Comparison of ENCODE assay signal across 9 cellular contexts in genomic region chr1:207883104-207883651, GRCh38. TPM values are rescaled to one million over a fixed set of nuclear protein-coding genes. Genes with fewer than 3 reads are reported as not detected.
DNase-seq lines count a peak whose midpoint lies in the region; ATAC-seq and TF ChIP-seq lines count a peak whose summit lies in the region.
"Had no signal": no experiment of that assay in that cellular context is flagged by ENCODE, and none has a peak within 500 bp of the region (broad histone marks: within the 10 kb centered on the region; RNA-seq: fewer than 3 reads in every experiment).

No MANE protein-coding gene starts in this region.

- no peaks in the 10 kb centered on the region for H3K36me3 ChIP-seq in adrenal gland (replicated peaks in 1 of 2)

- peak overlapping the region; percentile 97 for H3K27ac Mint-ChIP-seq in activated CD4-positive, alpha-beta T cell treated with anti-CD3 and anti-CD28 coated beads for 36 hours
- peak overlapping the region; percentile 97 for H3K27ac Mint-ChIP-seq in activated CD4-positive, alpha-beta memory T cell treated with anti-CD3 and anti-CD28 coated beads, Interleukin-2, amount 10 ng/mL, durations not matched to agents 7 days and 5 days
- peak overlapping the region; percentile 94 for H3K27ac Mint-ChIP-seq in stimulated activated naive CD8-positive, alpha-beta T cell treated with anti-CD3 and anti-CD28 coated beads, Interleukin-15, Interleukin-2, amounts not matched to agents 100 ng/mL and 50 ng/mL, for 24 hours

- peak overlapping the region in 2 of 5 donors; percentile 19 to 24 for H3K27ac ChIP-seq in adrenal gland

- DNase-seq in activated CD4-positive, alpha-beta T cell treated with anti-CD3 and anti-CD28 coated beads for 36 hours, result no peak
- no peak for DNase-seq in activated CD4-positive, alpha-beta T cell treated with anti-CD3 and anti-CD28 coated beads for 4 hours
- DNase-seq in activated CD4-positive, alpha-beta memory T cell treated with anti-CD3 and anti-CD28 coated beads, Interleukin-2, amount 10 ng/mL, durations not matched to agents 7 days and 5 days, result no peak
- DNase-seq in ecto neural progenitor cell (ENCODE audit: low spot score) (no peak), adrenal gland (no peak)
- DNase-seq in stimulated activated CD4-positive, alpha-beta T cell treated with anti-CD3 and anti-CD28 coated beads, Interleukin-2, amount 100 ng/mL, for 48 hours, result no peak

- H3K27me3 ChIP-seq in adrenal gland, result no peaks in the 10 kb centered on the region

- peaks cover 6 to 15% of the 10 kb centered on the region in 2 donors for H3K4me1 ChIP-seq in adrenal gland (replicated peaks in 1 of 2)

- no peaks in the 10 kb centered on the region for H3K9me3 ChIP-seq in adrenal gland (replicated peaks in 1 of 3)

- POLR2A ChIA-PET in activated CD4-positive, alpha-beta T cell treated with anti-CD3 and anti-CD28 coated beads for 36 hours (lab: Charles Lee), result interaction anchor here (1.6 kb wide), 1 partner anchor 57 kb away, joined by 4 read pairs; no protein-coding TSS in a partner anchor
- POLR2A ChIA-PET in activated CD4-positive, alpha-beta memory T cell treated with anti-CD3 and anti-CD28 coated beads, Interleukin-2, amount 10 ng/mL, durations not matched to agents 7 days and 5 days (lab: Charles Lee), result interaction anchor here (0.6 to 5.7 kb wide), 13 partner anchors 12 to 164 kb away, joined by 4 to 163 read pairs (median 6); no protein-coding TSS in a partner anchor

- WGBS in adrenal gland, 4 donors, result 45 to 59% (median 54%) methylated on average over 5 of the region's 5 CpGs

- peak; percentile 73 for ATAC-seq in activated CD4-positive, alpha-beta T cell treated with anti-CD3 and anti-CD28 coated beads for 36 hours
- ATAC-seq in HG02870 (IDR thresholded peaks at IDR 0.05; ENCODE audit: unreplicated experiment), result peak; percentile 67

- no peak for TF ChIP-seq POLR2A in adrenal gland (IDR thresholded peaks at IDR 0.05)

- peak overlapping the region in 1 of 4 donors; percentile 13 for H3K4me3 ChIP-seq in adrenal gland

- peaks cover 43% of the 10 kb centered on the region for H3K4me1 Mint-ChIP-seq in activated CD4-positive, alpha-beta T cell treated with anti-CD3 and anti-CD28 coated beads for 36 hours
- peaks cover 49% of the 10 kb centered on the region for H3K4me1 Mint-ChIP-seq in activated CD4-positive, alpha-beta memory T cell treated with anti-CD3 and anti-CD28 coated beads, Interleukin-2, amount 10 ng/mL, durations not matched to agents 7 days and 5 days
- H3K4me1 Mint-ChIP-seq in stimulated activated naive CD8-positive, alpha-beta T cell treated with anti-CD3 and anti-CD28 coated beads, Interleukin-15, Interleukin-2, amounts not matched to agents 100 ng/mL and 50 ng/mL, for 24 hours (ENCODE audit: low read depth), result peaks cover 43% of the 10 kb centered on the region

- CTCF ChIA-PET in activated CD4-positive, alpha-beta T cell treated with anti-CD3 and anti-CD28 coated beads for 36 hours (lab: Charles Lee), result interaction anchor here (1.2 to 9.2 kb wide), 10 partner anchors 10 to 115 kb away, joined by 4 to 179 read pairs (median 22); no protein-coding TSS in a partner anchor
- CTCF ChIA-PET in activated CD4-positive, alpha-beta memory T cell treated with anti-CD3 and anti-CD28 coated beads, Interleukin-2, amount 10 ng/mL, durations not matched to agents 7 days and 5 days (lab: Charles Lee), result interaction anchor here (1.5 to 10.0 kb wide), 8 partner anchors 12 to 117 kb away, joined by 5 to 423 read pairs (median 40); no protein-coding TSS in a partner anchor

- intact Hi-C loops in activated CD4-positive, alpha-beta T cell treated with anti-CD3 and anti-CD28 coated beads for 36 hours (cut with DNase I, micrococcal nuclease), result loop anchor here (1.0 to 5.0 kb wide), 5 partner anchors 14 to 131 kb away; partner anchors contain the start of gene CD46 (in 1 of the 2)
- intact Hi-C loops in adrenal gland (cut with DNase I), result no loop called here

- peaks cover 2% of the 10 kb centered on the region for H3K27me3 Mint-ChIP-seq in activated CD4-positive, alpha-beta T cell treated with anti-CD3 and anti-CD28 coated beads for 36 hours
- no peaks in the 10 kb centered on the region for H3K27me3 Mint-ChIP-seq in activated CD4-positive, alpha-beta memory T cell treated with anti-CD3 and anti-CD28 coated beads, Interleukin-2, amount 10 ng/mL, durations not matched to agents 7 days and 5 days
- H3K27me3 Mint-ChIP-seq in stimulated activated naive CD8-positive, alpha-beta T cell treated with anti-CD3 and anti-CD28 coated beads, Interleukin-15, Interleukin-2, amounts not matched to agents 100 ng/mL and 50 ng/mL, for 24 hours, result no peaks in the 10 kb centered on the region

- H3K4me3 Mint-ChIP-seq in activated CD4-positive, alpha-beta T cell treated with anti-CD3 and anti-CD28 coated beads for 36 hours, result peak overlapping the region; percentile 73
- H3K4me3 Mint-ChIP-seq in activated CD4-positive, alpha-beta memory T cell treated with anti-CD3 and anti-CD28 coated beads, Interleukin-2, amount 10 ng/mL, durations not matched to agents 7 days and 5 days, result peak overlapping the region; percentile 76
- H3K4me3 Mint-ChIP-seq in stimulated activated naive CD8-positive, alpha-beta T cell treated with anti-CD3 and anti-CD28 coated beads, Interleukin-15, Interleukin-2, amounts not matched to agents 100 ng/mL and 50 ng/mL, for 24 hours, result peak overlapping the region; percentile 85

- H3K36me3 Mint-ChIP-seq in activated CD4-positive, alpha-beta T cell treated with anti-CD3 and anti-CD28 coated beads for 36 hours (ENCODE audit: low read depth), result no peaks in the 10 kb centered on the region
- H3K36me3 Mint-ChIP-seq in activated CD4-positive, alpha-beta memory T cell treated with anti-CD3 and anti-CD28 coated beads, Interleukin-2, amount 10 ng/mL, durations not matched to agents 7 days and 5 days (ENCODE audit: low read depth), result no peaks in the 10 kb centered on the region
- H3K36me3 Mint-ChIP-seq in stimulated activated naive CD8-positive, alpha-beta T cell treated with anti-CD3 and anti-CD28 coated beads, Interleukin-15, Interleukin-2, amounts not matched to agents 100 ng/mL and 50 ng/mL, for 24 hours (ENCODE audit: low read depth), result no peaks in the 10 kb centered on the region

- no peaks in the 10 kb centered on the region for H3K9me3 Mint-ChIP-seq in activated CD4-positive, alpha-beta T cell treated with anti-CD3 and anti-CD28 coated beads for 36 hours (ENCODE audit: low read depth)
- H3K9me3 Mint-ChIP-seq in activated CD4-positive, alpha-beta memory T cell treated with anti-CD3 and anti-CD28 coated beads, Interleukin-2, amount 10 ng/mL, durations not matched to agents 7 days and 5 days, result no peaks in the 10 kb centered on the region
- no peaks in the 10 kb centered on the region for H3K9me3 Mint-ChIP-seq in stimulated activated naive CD8-positive, alpha-beta T cell treated with anti-CD3 and anti-CD28 coated beads, Interleukin-15, Interleukin-2, amounts not matched to agents 100 ng/mL and 50 ng/mL, for 24 hours

- TF ChIP-seq CTCF in adrenal gland (IDR thresholded peaks at IDR 0.05), result no peak

RNA-seq across cellular contexts. Expression of gene CD34, which starts 27.7 kb away (rescaled TPM):
- total RNA-seq in activated CD4-positive, alpha-beta T cell treated with anti-CD3 and anti-CD28 coated beads for 36 hours, result under 1 TPM; 0.02 to 0.04 TPM
- total RNA-seq in activated CD4-positive, alpha-beta memory T cell treated with anti-CD3 and anti-CD28 coated beads, Interleukin-2, amount 10 ng/mL, durations not matched to agents 7 days and 5 days, result under 1 TPM; 0.03 to 0.05 TPM
- total RNA-seq in adrenal gland, result 10 to 100 TPM; 18.8 to 48.6 (median 30.7) TPM
- 10 to 100 TPM; 13.9 to 43.7 (median 26.3) TPM for polyA plus RNA-seq in adrenal gland
- total RNA-seq: A673 had no signal

Comparison
In these comparisons a context has a peak if more than half of its experiments do, and no peak if none do; other contexts are left out.
1. RNA of gene CD34, which starts 27.7 kb away (total RNA-seq): 18.8 to 48.6 TPM in adrenal gland; 0.03 to 0.05 TPM in activated CD4-positive, alpha-beta memory T cell treated with anti-CD3 and anti-CD28 coated beads, Interleukin-2, amount 10 ng/mL, durations not matched to agents 7 days and 5 days and 0.02 to 0.04 TPM in activated CD4-positive, alpha-beta T cell treated with anti-CD3 and anti-CD28 coated beads for 36 hours; every median in the first group is over 10 times any median in the second.
2. intact Hi-C loops: an anchor here in activated CD4-positive, alpha-beta T cell treated with anti-CD3 and anti-CD28 coated beads for 36 hours (1.0 to 5.0 kb wide); none called in adrenal gland.
3. Peak in every context shown above with its lines, with median percentiles within 50 percentile points of each other: H3K27ac Mint-ChIP-seq and H3K4me3 Mint-ChIP-seq.